In the genomic region with DNA sequence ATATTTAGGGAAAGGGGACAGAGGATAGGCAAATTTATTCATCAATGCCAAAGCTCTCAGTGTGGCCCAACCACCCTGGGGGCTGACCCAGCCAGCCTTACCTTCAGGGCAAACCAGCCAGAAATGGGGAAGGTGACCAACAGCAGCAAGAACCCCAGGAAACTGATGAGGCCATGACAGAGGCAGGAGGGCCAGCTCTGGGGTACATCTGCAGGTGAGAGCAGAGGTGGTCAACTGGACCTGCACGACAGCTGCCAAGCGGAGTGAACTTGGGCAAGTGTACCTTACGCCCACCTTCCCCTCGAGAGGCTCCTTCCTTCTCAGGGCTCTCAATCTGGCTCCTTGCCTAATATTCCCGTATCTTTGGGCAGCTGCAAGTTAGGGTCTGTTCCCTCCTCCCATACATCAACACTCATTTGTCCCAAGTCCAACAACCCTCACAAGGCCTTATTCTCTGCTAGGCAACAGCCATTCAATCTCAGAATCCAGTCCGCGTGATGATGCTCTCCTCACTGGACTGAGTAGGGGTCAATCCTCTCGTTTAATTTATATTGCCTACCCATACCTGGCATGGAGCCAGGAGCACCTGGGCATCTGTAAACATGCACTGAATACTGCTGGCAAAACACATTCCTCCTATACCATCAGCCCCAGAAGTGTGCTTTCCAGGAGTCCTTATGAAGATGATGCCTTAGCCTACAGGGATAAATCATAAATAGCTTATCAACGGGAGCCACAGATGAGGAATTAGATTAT, we compare ENCODE assay signal across 8 cellular contexts. TPM values are rescaled to one million over a fixed set of nuclear protein-coding genes. Genes with fewer than 3 reads are reported as not detected.
DNase-seq lines count a peak whose midpoint lies in the region; ATAC-seq and TF ChIP-seq lines count a peak whose summit lies in the region.

No MANE protein-coding gene starts in this region.

- no peak overlapping the region for H3K27ac Mint-ChIP-seq in CD4-positive, alpha-beta T cell

- H3K9ac ChIP-seq in colonic mucosa (ENCODE audit: low read depth in 2 of 2, low read length in 2 of 2): no peak overlapping the region
- H3K9ac ChIP-seq in parathyroid adenoma: no peak overlapping the region

- H3K36me3 ChIP-seq in colonic mucosa: no peaks in the 10 kb centered on the region
- H3K36me3 ChIP-seq in parathyroid adenoma (ENCODE audit: control insufficient read depth, insufficient read depth, low read length): no peaks in the 10 kb centered on the region

- no peak for ATAC-seq in CD4-positive, alpha-beta T cell (ENCODE audit: poor library complexity)

- H3K9me3 ChIP-seq in CD4-positive, alpha-beta T cell (ENCODE audit: control insufficient read depth, low read length): no peaks in the 10 kb centered on the region
- H3K9me3 ChIP-seq in colonic mucosa (no peaks in the 10 kb centered on the region), parathyroid adenoma (ENCODE audit: control insufficient read depth, low read length) (no peaks in the 10 kb centered on the region)

- no peak for TF ChIP-seq CTCF in CD4-positive, alpha-beta T cell (IDR thresholded peaks at IDR 0.05)
- TF ChIP-seq CTCF in colonic mucosa (IDR thresholded peaks at IDR 0.05): no peak
- TF ChIP-seq CTCF in parathyroid adenoma (IDR thresholded peaks at IDR 0.05): no peak
- TF ChIP-seq CTCF in GM20000 (IDR thresholded peaks at IDR 0.05; ENCODE audit: extremely low read depth, missing control alignments): no peak

- H3K79me2 ChIP-seq in parathyroid adenoma: peaks cover 2% of the 10 kb centered on the region

- H3K36me3 Mint-ChIP-seq in CD4-positive, alpha-beta T cell (ENCODE audit: low read depth): peaks cover 30% of the 10 kb centered on the region

- intact Hi-C loops in CD4-positive, alpha-beta T cell (cut with DNase I, micrococcal nuclease): loop anchor here (5.0 to 10.0 kb wide), 10 partner anchors 472 to 1634 kb away; partner anchors contain the start of genes ARID3B (in 1 of the 2), C15orf39 (in 1 of the 2), CLK3 (in 1 of the 2) and COX5A (in 1 of the 2)
- intact Hi-C loops in colonic mucosa (cut with DNase I): no loop called here

- no peaks in the 10 kb centered on the region for H3K27me3 ChIP-seq in CD4-positive, alpha-beta T cell (ENCODE audit: control insufficient read depth, insufficient read depth, low read length)
- no peaks in the 10 kb centered on the region for H3K27me3 ChIP-seq in colonic mucosa
- no peaks in the 10 kb centered on the region for H3K27me3 ChIP-seq in parathyroid adenoma (ENCODE audit: control insufficient read depth, insufficient read depth, low read length)

- H3K4me3 Mint-ChIP-seq in CD4-positive, alpha-beta T cell: peak overlapping the region; percentile 82

- CTCF ChIA-PET in CD4-positive, alpha-beta T cell (lab: Charles Lee): interaction anchor here (1.0 to 2.9 kb wide), 3 partner anchors 17 to 39 kb away, joined by 3 to 10 read pairs (median 4); no protein-coding TSS in a partner anchor

- peaks cover 35% of the 10 kb centered on the region for H3K4me1 Mint-ChIP-seq in CD4-positive, alpha-beta T cell (ENCODE audit: low read depth)

- no peak overlapping the region for H3K4me2 ChIP-seq in parathyroid adenoma (ENCODE audit: low read length)

- H3K4me3 ChIP-seq in colonic mucosa (no peak overlapping the region), parathyroid adenoma (ENCODE audit: low read depth, low read length) (no peak overlapping the region)

- H3K4me1 ChIP-seq in colonic mucosa: peaks cover 25% of the 10 kb centered on the region
- peaks cover 4% of the 10 kb centered on the region for H3K4me1 ChIP-seq in parathyroid adenoma

- DNase-seq in CD4-positive, alpha-beta T cell: no peak
- peak; percentile 16 for DNase-seq in NCI-H1092 (lab: John Stamatoyannopoulos, UW)
- DNase-seq in colonic mucosa: no peak
- no peak for DNase-seq in NCI-H2029 (lab: John Stamatoyannopoulos, UW)
- DNase-seq in NCI-H1048 (lab: John Stamatoyannopoulos, UW): no peak
- DNase-seq in NCI-H345 treated with DMSO at 0.1 percent for 48 hours (lab: John Stamatoyannopoulos, UW; ENCODE audit: unreplicated experiment): no peak
- DNase-seq in GM20000 (ENCODE audit: low spot score): no peak

- H3K9me3 Mint-ChIP-seq in CD4-positive, alpha-beta T cell: no peaks in the 10 kb centered on the region

- POLR2A ChIA-PET in CD4-positive, alpha-beta T cell (lab: Charles Lee): no interaction called here

- H3K27ac ChIP-seq in CD4-positive, alpha-beta T cell (ENCODE audit: low read depth, low read length): no peak overlapping the region
- H3K27ac ChIP-seq in colonic mucosa (peak overlapping the region; percentile 74), parathyroid adenoma (peak overlapping the region; percentile 83)

- no peak overlapping the region for H2AFZ ChIP-seq in parathyroid adenoma

- H3K27me3 Mint-ChIP-seq in CD4-positive, alpha-beta T cell: no peaks in the 10 kb centered on the region

RNA-seq across cellular contexts. Expression of gene STOML1, which starts 1.7 kb away (rescaled TPM):
- 1 to 10 TPM; 4.6 to 5.3 TPM for total RNA-seq in CD4-positive, alpha-beta T cell
- 10 to 100 TPM in 1 of 2 donors, 1 to 10 TPM in 1; 9.1 to 14.3 TPM for total RNA-seq in colonic mucosa

RNA-seq across cellular contexts. Expression of gene PML, which starts 4.1 kb away (rescaled TPM):
- 10 to 100 TPM; 39.2 to 42.9 TPM for total RNA-seq in CD4-positive, alpha-beta T cell
- 10 to 100 TPM; 27.0 to 31.3 TPM for total RNA-seq in colonic mucosa
